8 cellular contexts compared by ENCODE assay signal in genomic region chr17:59620064-59620359, GRCh38. TPM values are rescaled to one million over a fixed set of nuclear protein-coding genes. Genes with fewer than 3 reads are reported as not detected.
DNase-seq lines count a peak whose midpoint lies in the region; ATAC-seq and TF ChIP-seq lines count a peak whose summit lies in the region.

No MANE protein-coding gene starts in this region.

- peaks cover 29% of the 10 kb centered on the region for H3F3A ChIP-seq in SU-DHL-6 (ENCODE audit: insufficient read depth)

- peak overlapping the region; percentile 100 for H3K4me3 ChIP-seq in SU-DHL-6 (ENCODE audit: insufficient read depth, low read length, poor library complexity, severe bottlenecking)
- H3K4me3 ChIP-seq in foreskin fibroblast (ENCODE audit: low read depth in 1 of 2, low read length in 2 of 2) = peak overlapping the region; percentile 93 to 100
- peak overlapping the region; percentile 81 for H3K4me3 ChIP-seq in skeletal muscle satellite cell (ENCODE audit: low read length)

- peak overlapping the region; percentile 96 for H3K4me2 ChIP-seq in SU-DHL-6 (ENCODE audit: low read depth, low read length, poor library complexity, severe bottlenecking)
- H3K4me2 ChIP-seq in skeletal muscle satellite cell (ENCODE audit: low read length) = peak overlapping the region; percentile 95

- H3K4me1 ChIP-seq in skeletal muscle satellite cell (ENCODE audit: control insufficient read depth, insufficient read depth, low read length) = peaks cover 32% of the 10 kb centered on the region

- TF ChIP-seq CTCF in SU-DHL-6 (IDR thresholded peaks at IDR 0.05; ENCODE audit: insufficient read depth, low read length, poor library complexity, severe bottlenecking) (no peak), foreskin fibroblast (IDR thresholded peaks at IDR 0.05; ENCODE audit: low read depth, low read length) (no peak)

- H3K9me3 ChIP-seq in SU-DHL-6 (ENCODE audit: insufficient read depth, low read length) (no peaks in the 10 kb centered on the region), skeletal muscle satellite cell (replicated peaks; ENCODE audit: low read length) (no peaks in the 10 kb centered on the region)

- H3K9ac ChIP-seq in SU-DHL-6 (ENCODE audit: low read length) (peak overlapping the region; percentile 100), skeletal muscle satellite cell (ENCODE audit: low read depth, low read length) (peak overlapping the region; percentile 95)

- H3K27ac ChIP-seq in SU-DHL-6 (ENCODE audit: low read depth, low read length) = peak overlapping the region; percentile 89

- no peaks in the 10 kb centered on the region for H3K9me2 ChIP-seq in SU-DHL-6 (replicated peaks; ENCODE audit: insufficient read depth, low read length)

- peak overlapping the region; percentile 80 for H2AFZ ChIP-seq in SU-DHL-6 (ENCODE audit: low read depth, low read length, severe bottlenecking)

- peaks cover 7% of the 10 kb centered on the region for H3K36me3 ChIP-seq in SU-DHL-6 (ENCODE audit: low read length)
- peaks cover 5% of the 10 kb centered on the region for H3K36me3 ChIP-seq in skeletal muscle satellite cell (ENCODE audit: insufficient read depth, low read length)

- H3K27me3 ChIP-seq in SU-DHL-6 (ENCODE audit: low read length) (no peaks in the 10 kb centered on the region), skeletal muscle satellite cell (ENCODE audit: control insufficient read depth, insufficient read depth, low read length) (no peaks in the 10 kb centered on the region)

- H3K79me2 ChIP-seq in SU-DHL-6 (ENCODE audit: insufficient read depth, low read length) = peaks cover 62% of the 10 kb centered on the region

- H4K20me1 ChIP-seq in SU-DHL-6 (ENCODE audit: low read depth, low read length) = peaks cover 32% of the 10 kb centered on the region

- DNase-seq in foreskin fibroblast (no peak), NCI-H2196 treated with DMSO at 0.1 percent for 48 hours (lab: John Stamatoyannopoulos, UW; ENCODE audit: unreplicated experiment) (no peak), KG1 (lab: John Stamatoyannopoulos, UW) (no peak)
- DNase-seq in stimulated activated CD4-positive, alpha-beta T cell treated with anti-CD3 and anti-CD28 coated beads, Interleukin-4, amount 100 ng/mL, for 4 hours = no peak

- ATAC-seq in GM21528 (IDR thresholded peaks at IDR 0.05; ENCODE audit: low FRiP score, unreplicated experiment) (peak; percentile 0), HG03378 (IDR thresholded peaks at IDR 0.05; ENCODE audit: unreplicated experiment) (no peak)

RNA-seq across cellular contexts. Expression of gene CLTC, which starts 0.3 kb away (rescaled TPM):
- 306 and 376 TPM in 2 replicates for total RNA-seq in skeletal muscle satellite cell (2012; rRNA removed)

RNA-seq across cellular contexts. Expression of gene DHX40, which starts 54.6 kb away (rescaled TPM):
- total RNA-seq in skeletal muscle satellite cell (2012; rRNA removed) = 37.1 and 42.1 TPM in 2 replicates
